ENCODE assay signal across 33 cellular contexts in genomic region chr5:27482663-27483062, GRCh38.
"Had no signal": no experiment of that assay in that cellular context is flagged by ENCODE, and none has a peak within 500 bp of the region (broad histone marks: within the 10 kb centered on the region; RNA-seq: fewer than 3 reads in every experiment).

No MANE protein-coding gene starts in this region.

- H3K36me3 ChIP-seq: adrenal gland, ascending aorta, brain microvascular endothelial cell, breast epithelium, cardiac muscle cell had no signal

- DNase-seq: activated effector memory CD4-positive, alpha-beta T cell treated with anti-CD3 and anti-CD28 coated beads, Interleukin-2, amount 50 U/mL, for 16 hours; activated effector memory CD4-positive, alpha-beta T cell treated with Interleukin-2 at 50 U/mL for 16 hours; activated gamma-delta T cell; activated gamma-delta T cell treated with Interleukin-2 at 50 U/mL for 16 hours; activated naive CD4-positive, alpha-beta T cell; activated naive CD4-positive, alpha-beta T cell treated with anti-CD3 and anti-CD28 coated beads for 36 hours; activated naive CD4-positive, alpha-beta T cell treated with anti-CD3 and anti-CD28 coated beads, Interleukin-2, amount 10 ng/mL, durations not matched to agents 7 days and 5 days; activated naive CD4-positive, alpha-beta T cell treated with anti-CD3 and anti-CD28 coated beads, Interleukin-2, amount 50 U/mL, for 16 hours; activated naive CD4-positive, alpha-beta T cell treated with Interleukin-2 at 50 U/mL for 16 hours; activated naive CD8-positive, alpha-beta T cell treated with anti-CD3 and anti-CD28 coated beads for 36 hours; activated naive CD8-positive, alpha-beta T cell treated with anti-CD3 and anti-CD28 coated beads, Interleukin-2, amount 10 ng/mL, durations not matched to agents 7 days and 5 days; activated naive CD8-positive, alpha-beta T cell treated with anti-CD3 and anti-CD28 coated beads, Interleukin-2, amount 50 U/mL, for 24 hours; activated T-cell treated with anti-CD3 and anti-CD28 coated beads, Interleukin-2, amount 50 U/mL, for 24 hours; activated T-cell treated with anti-CD3 and anti-CD28 coated beads, Interleukin-2, amount 50 U/mL, for 4 hours; activated T-cell treated with anti-CD3 and anti-CD28 coated beads, Interleukin-2, amount 50 U/mL, for 48 hours; activated T-cell treated with anti-CD3 and anti-CD28 coated beads, Interleukin-2, amount 50 U/mL, for 72 hours; adrenal gland; amniotic stem cell; amygdala; anterior cingulate cortex; aorta; body of pancreas; brain microvascular endothelial cell; caudate nucleus; central memory CD4-positive, alpha-beta T cell; cerebellar nuclear complex had no signal

- H3K4me3 ChIP-seq: adrenal gland, ascending aorta, body of pancreas, breast epithelium, cardiac muscle cell had no signal

- H3K27me3 ChIP-seq: adrenal gland, ascending aorta, body of pancreas, brain microvascular endothelial cell, breast epithelium, cardiac muscle cell had no signal

- H3K9me3 ChIP-seq: adrenal gland, ascending aorta, body of pancreas had no signal

- H3K4me1 ChIP-seq: adrenal gland, ascending aorta, body of pancreas, breast epithelium had no signal

- H3K27ac ChIP-seq: adrenal gland, ascending aorta, body of pancreas, brain microvascular endothelial cell, breast epithelium, cardiac muscle cell had no signal

- ATAC-seq: activated naive CD4-positive, alpha-beta T cell treated with anti-CD3 and anti-CD28 coated beads, Interleukin-2, amount 50 U/mL, for 72 hours; activated naive CD8-positive, alpha-beta T cell treated with anti-CD3 and anti-CD28 coated beads, Interleukin-2, amount 50 U/mL, for 24 hours; activated T-cell treated with anti-CD3 and anti-CD28 coated beads, Interleukin-2, amount 50 U/mL, for 4 hours; activated T-cell treated with anti-CD3 and anti-CD28 coated beads, Interleukin-2, amount 50 U/mL, for 72 hours; activated T-helper 17 cell treated with anti-CD3 and anti-CD28 coated beads, Interleukin-2, amount 50 U/mL, for 72 hours; body of pancreas had no signal

- FAIRE-seq: astrocyte, bronchial epithelial cell had no signal
